ENCODE assay signal across 26 cellular contexts in genomic region chr7:2015251-2015871, GRCh38.
DNase-seq lines count a peak whose midpoint lies in the region; ATAC-seq, FAIRE-seq and TF ChIP-seq lines count a peak whose summit lies in the region.
"Had no signal": no experiment of that assay in that cellular context is flagged by ENCODE, and none has a peak within 500 bp of the region (broad histone marks: within the 10 kb centered on the region; RNA-seq: fewer than 3 reads in every experiment).

No MANE protein-coding gene starts in this region.

- BruUV-seq in mammary epithelial cell (replicated peaks; lab: Mats Ljungman, UMichigan) (no TSS peak), MCF 10A (replicated peaks; lab: Mats Ljungman, UMichigan) (no TSS peak)

- DNase-seq in mammary epithelial cell (no peak), MCF 10A (ENCODE audit: unreplicated experiment) (no peak), cardiac septum (ENCODE audit: low spot score) (peak; percentile 51), urothelium cell line (ENCODE audit: low spot score) (no peak)
- peak; percentile 57 for DNase-seq in natural killer cell treated with Interleukin-12 subunit alpha and Interleukin-12 subunit beta and Interleukin-15 and Interleukin-18, amount 100 ng/mL, for 72 hours (ENCODE audit: low spot score)
- no peak for DNase-seq in activated CD4-positive, alpha-beta T cell treated with anti-CD3 and anti-CD28 coated beads for 1 hour
- no peak for DNase-seq in stimulated activated CD4-positive, alpha-beta T cell treated with anti-CD3 and anti-CD28 coated beads, Interleukin-4, amount 100 ng/mL, for 24 hours
- DNase-seq: activated B cell treated with CpG ODN at 0.5 μM for 24 hours; activated CD8-positive, alpha-beta T cell treated with anti-CD3 and anti-CD28 coated beads for 36 hours; activated T-cell treated with anti-CD3 and anti-CD28 coated beads, Interleukin-2, amount 50 U/mL, for 4 hours; dermis blood vessel endothelial cell; DMS 273 treated with DMSO at 0.1 percent for 48 hours; foreskin keratinocyte; GOT3; hypothalamus; kidney glomerular epithelial cell; NCI-H1694; NCI-H748 treated with DMSO at 0.1 percent for 48 hours; OCI-M1; stomach; uterus had no signal

- 36% methylated on average over 9 of the region's 18 CpGs for WGBS in mammary epithelial cell (ENCODE audit: low coverage, missing lambda C conversion rate)

- no peak overlapping the region for H3K9ac ChIP-seq in mammary epithelial cell (ENCODE audit: insufficient read depth, low read length)

- no peaks in the 10 kb centered on the region for H3K9me3 Mint-ChIP-seq in MCF 10A (ENCODE audit: unreplicated experiment)
- H3K9me3 Mint-ChIP-seq in natural killer cell treated with Interleukin-12 subunit alpha and Interleukin-12 subunit beta and Interleukin-15 and Interleukin-18, amount 100 ng/mL, for 72 hours, result no peaks in the 10 kb centered on the region
- H3K9me3 Mint-ChIP-seq in activated T-helper 17 cell treated with anti-CD3 and anti-CD28 coated beads, Interleukin-2, amount 50 U/mL, for 72 hours, result no peaks in the 10 kb centered on the region
- H3K9me3 Mint-ChIP-seq: activated B cell treated with CpG ODN at 0.5 μM for 24 hours; activated CD8-positive, alpha-beta T cell treated with anti-CD3 and anti-CD28 coated beads for 36 hours; activated T-cell treated with anti-CD3 and anti-CD28 coated beads, Interleukin-2, amount 50 U/mL, for 4 hours had no signal

- H4K20me1 ChIP-seq in mammary epithelial cell (ENCODE audit: insufficient read depth, low read length), result no peaks in the 10 kb centered on the region

- in situ Hi-C loops in mammary epithelial cell (cut with MboI; ENCODE audit: low sequenced_read_pairs in 2 of 2), result no loop called here

- no peak overlapping the region for H3K4me3 Mint-ChIP-seq in MCF 10A (ENCODE audit: unreplicated experiment)
- no peak overlapping the region for H3K4me3 Mint-ChIP-seq in natural killer cell treated with Interleukin-12 subunit alpha and Interleukin-12 subunit beta and Interleukin-15 and Interleukin-18, amount 100 ng/mL, for 72 hours
- no peak overlapping the region for H3K4me3 Mint-ChIP-seq in activated T-helper 17 cell treated with anti-CD3 and anti-CD28 coated beads, Interleukin-2, amount 50 U/mL, for 72 hours
- H3K4me3 Mint-ChIP-seq: activated B cell treated with CpG ODN at 0.5 μM for 24 hours; activated CD8-positive, alpha-beta T cell treated with anti-CD3 and anti-CD28 coated beads for 36 hours; activated T-cell treated with anti-CD3 and anti-CD28 coated beads, Interleukin-2, amount 50 U/mL, for 4 hours had no signal

- H3K27me3 Mint-ChIP-seq in MCF 10A (ENCODE audit: insufficient read depth, unreplicated experiment), result no peaks in the 10 kb centered on the region
- no peaks in the 10 kb centered on the region for H3K27me3 Mint-ChIP-seq in natural killer cell treated with Interleukin-12 subunit alpha and Interleukin-12 subunit beta and Interleukin-15 and Interleukin-18, amount 100 ng/mL, for 72 hours
- no peaks in the 10 kb centered on the region for H3K27me3 Mint-ChIP-seq in activated T-helper 17 cell treated with anti-CD3 and anti-CD28 coated beads, Interleukin-2, amount 50 U/mL, for 72 hours
- H3K27me3 Mint-ChIP-seq: activated B cell treated with CpG ODN at 0.5 μM for 24 hours; activated CD8-positive, alpha-beta T cell treated with anti-CD3 and anti-CD28 coated beads for 36 hours had no signal

- CTCF ChIA-PET in mammary epithelial cell (lab: Charles Lee; ENCODE audit: low non-redundant PET), result no interaction called here
- CTCF ChIA-PET in MCF 10A (lab: Yijun Ruan, JAX), result no interaction called here

- no peak overlapping the region for H3K27ac ChIP-seq in mammary epithelial cell (ENCODE audit: insufficient read depth, low read depth, low read length)
- H3K27ac ChIP-seq: C4-2B, foreskin keratinocyte, HL-60, SJCRH30, stomach, uterus had no signal

- no peaks in the 10 kb centered on the region for H3K79me2 ChIP-seq in mammary epithelial cell (ENCODE audit: insufficient read depth, low read length)

- H3K4me1 Mint-ChIP-seq in MCF 10A (ENCODE audit: insufficient read depth, unreplicated experiment), result peaks cover 6% of the 10 kb centered on the region
- peaks cover 14 to 33% of the 10 kb centered on the region in 2 donors for H3K4me1 Mint-ChIP-seq in natural killer cell treated with Interleukin-12 subunit alpha and Interleukin-12 subunit beta and Interleukin-15 and Interleukin-18, amount 100 ng/mL, for 72 hours (ENCODE audit: low read depth in 2 of 2)
- H3K4me1 Mint-ChIP-seq in activated T-helper 17 cell treated with anti-CD3 and anti-CD28 coated beads, Interleukin-2, amount 50 U/mL, for 72 hours, result no peaks in the 10 kb centered on the region

- intact Hi-C loops in mammary epithelial cell (cut with micrococcal nuclease), result no loop called here
- intact Hi-C loops in MCF 10A (cut with micrococcal nuclease), result no loop called here
- intact Hi-C loops in cardiac septum (cut with DNase I), result no loop called here

- peaks cover 10% of the 10 kb centered on the region for H3K36me3 Mint-ChIP-seq in MCF 10A (ENCODE audit: insufficient read depth, unreplicated experiment)
- no peaks in the 10 kb centered on the region for H3K36me3 Mint-ChIP-seq in natural killer cell treated with Interleukin-12 subunit alpha and Interleukin-12 subunit beta and Interleukin-15 and Interleukin-18, amount 100 ng/mL, for 72 hours
- peaks cover 8% of the 10 kb centered on the region for H3K36me3 Mint-ChIP-seq in activated T-helper 17 cell treated with anti-CD3 and anti-CD28 coated beads, Interleukin-2, amount 50 U/mL, for 72 hours (ENCODE audit: low read depth)

- no peak for ATAC-seq in natural killer cell treated with Interleukin-12 subunit alpha and Interleukin-12 subunit beta and Interleukin-15 and Interleukin-18, amount 100 ng/mL, for 72 hours
- ATAC-seq in activated T-helper 17 cell treated with anti-CD3 and anti-CD28 coated beads, Interleukin-2, amount 50 U/mL, for 72 hours (replicated peaks), result no peak
- ATAC-seq: activated CD8-positive, alpha-beta T cell treated with anti-CD3 and anti-CD28 coated beads for 36 hours; activated T-cell treated with anti-CD3 and anti-CD28 coated beads, Interleukin-2, amount 50 U/mL, for 4 hours had no signal

- H3K4me3 ChIP-seq in mammary epithelial cell (replicated peaks in 1 of 3; ENCODE audit: insufficient read depth in 1 of 3, low read depth in 2 of 3, low read length in 3 of 3), result no peak overlapping the region
- H3K4me3 ChIP-seq: SJCRH30, stomach, uterus had no signal

- FAIRE-seq in urothelium cell line (lab: Jason Lieb, UNC), result peak; percentile 44
- FAIRE-seq: G401.6 had no signal

- TF ChIP-seq CTCF in mammary epithelial cell (conservative IDR thresholded peaks at IDR 0.05 in 1 of 2, IDR thresholded peaks at IDR 0.05 in 1 of 2; ENCODE audit: extremely low read depth in 1 of 2, insufficient read depth in 1 of 2, low read depth in 1 of 2, low read length in 2 of 2) (no peak), MCF 10A (IDR thresholded peaks at IDR 0.05; ENCODE audit: unreplicated experiment) (no peak)

- peak overlapping the region; percentile 71 for H2AFZ ChIP-seq in mammary epithelial cell (ENCODE audit: low read depth, low read length)

- dilution Hi-C loops in mammary epithelial cell (cut with HindIII; ENCODE audit: low sequenced_read_pairs), result no loop called here

- POLR2A ChIA-PET in MCF 10A (lab: Yijun Ruan, JAX), result interaction anchor here (0.6 kb wide), 1 partner anchor 10 kb away, joined by 3 read pairs; no protein-coding TSS in a partner anchor

- H3K9me3 ChIP-seq in mammary epithelial cell (replicated peaks; ENCODE audit: insufficient read depth, low read length), result no peaks in the 10 kb centered on the region
- H3K9me3 ChIP-seq: SJCRH30, stomach, uterus had no signal

- no peaks in the 10 kb centered on the region for H3K27me3 ChIP-seq in mammary epithelial cell (ENCODE audit: insufficient read depth, low read length)
- H3K27me3 ChIP-seq: foreskin keratinocyte, SJCRH30, stomach, uterus had no signal

- no peaks in the 10 kb centered on the region for H3K36me3 ChIP-seq in mammary epithelial cell (ENCODE audit: insufficient read depth, low read length)
- H3K36me3 ChIP-seq: SJCRH30, uterus had no signal

- H3K4me1 ChIP-seq in mammary epithelial cell (ENCODE audit: insufficient read depth, low read length), result peaks cover 16% of the 10 kb centered on the region
- H3K4me1 ChIP-seq: uterus had no signal

- H3K4me2 ChIP-seq in mammary epithelial cell (ENCODE audit: insufficient read depth, low read depth, low read length), result peak overlapping the region; percentile 46

- H3K27ac Mint-ChIP-seq in MCF 10A (ENCODE audit: low read depth, unreplicated experiment), result no peak overlapping the region
- H3K27ac Mint-ChIP-seq in natural killer cell treated with Interleukin-12 subunit alpha and Interleukin-12 subunit beta and Interleukin-15 and Interleukin-18, amount 100 ng/mL, for 72 hours, result no peak overlapping the region
- H3K27ac Mint-ChIP-seq in activated T-helper 17 cell treated with anti-CD3 and anti-CD28 coated beads, Interleukin-2, amount 50 U/mL, for 72 hours, result no peak overlapping the region
- H3K27ac Mint-ChIP-seq: activated B cell treated with CpG ODN at 0.5 μM for 24 hours; activated CD8-positive, alpha-beta T cell treated with anti-CD3 and anti-CD28 coated beads for 36 hours had no signal

Comparison
In these comparisons a context has a peak if more than half of its experiments do, and no peak if none do; other contexts are left out.
1. DNase-seq: peak in cardiac septum (single experiment) and natural killer cell treated with Interleukin-12 subunit alpha and Interleukin-12 subunit beta and Interleukin-15 and Interleukin-18, amount 100 ng/mL, for 72 hours (single experiment); none in mammary epithelial cell (single experiment), MCF 10A (single experiment), urothelium cell line (single experiment), activated CD4-positive, alpha-beta T cell treated with anti-CD3 and anti-CD28 coated beads for 1 hour (single experiment) and stimulated activated CD4-positive, alpha-beta T cell treated with anti-CD3 and anti-CD28 coated beads, Interleukin-4, amount 100 ng/mL, for 24 hours (single experiment).